ENCODE assay signal across 8 cellular contexts in the genomic region with DNA sequence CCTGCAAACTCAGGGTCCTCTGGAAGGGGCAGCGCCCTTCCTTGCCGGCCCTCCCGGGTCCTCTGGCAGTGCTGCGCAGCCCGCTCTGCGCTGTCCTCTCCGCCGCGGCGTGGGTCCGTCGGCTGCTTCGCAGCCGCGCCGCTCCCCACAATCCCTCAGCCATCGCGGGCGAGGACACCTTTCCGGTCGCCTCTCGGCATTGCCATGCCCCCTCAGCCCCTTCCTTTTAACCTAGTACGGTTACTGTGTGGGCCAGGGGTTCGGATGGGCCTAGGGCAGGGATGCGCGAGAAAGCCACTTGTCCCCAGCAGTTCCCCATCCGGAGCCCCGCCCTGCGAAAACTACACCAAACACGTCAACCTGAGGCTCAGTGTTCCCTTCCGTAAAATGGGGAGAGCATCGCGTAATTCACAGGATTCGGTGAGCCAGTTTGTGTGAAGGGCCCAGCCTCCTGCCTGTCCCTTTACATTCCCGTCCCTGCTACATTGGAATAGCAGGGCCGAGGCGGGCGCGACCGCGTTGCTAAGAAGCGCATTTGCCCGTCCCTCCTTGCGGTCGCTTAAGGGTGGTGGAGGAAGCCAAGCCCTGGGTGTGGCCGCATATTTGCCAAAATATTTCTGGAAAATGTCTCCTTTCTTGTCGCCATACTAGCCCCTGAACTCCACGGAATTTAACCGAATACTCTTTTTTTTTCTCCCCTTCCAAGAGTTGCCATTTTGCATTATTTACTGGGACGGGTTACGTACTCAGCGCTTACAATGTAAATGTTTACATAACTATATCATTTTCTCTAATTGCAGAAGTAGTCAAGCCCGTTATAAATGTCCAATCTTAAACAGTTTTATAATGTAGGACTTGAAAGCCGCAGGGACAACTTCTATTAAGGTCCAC. TPM values are rescaled to one million over a fixed set of nuclear protein-coding genes. Genes with fewer than 3 reads are reported as not detected.
A peak's percentile ranks its signal among the peaks of the same experiment; 100 is the strongest.
DNase-seq lines count a peak whose midpoint lies in the region; ATAC-seq and TF ChIP-seq lines count a peak whose summit lies in the region.

No MANE protein-coding gene starts in this region.

- DNase-seq in D341Med (ENCODE audit: low spot score) (peak; percentile 49), HFFc6 (peak; percentile 64), SK-N-MC (ENCODE audit: low read depth, low spot score) (no peak), islet precursor cell (peak; percentile 86)
- peak; percentile 25 for DNase-seq in stimulated activated CD4-positive, alpha-beta T cell treated with anti-CD3 and anti-CD28 coated beads, Interleukin-1b, Interleukin-23, amount 100 ng/mL, for 48 hours

- ATAC-seq in HG03469 (IDR thresholded peaks at IDR 0.05; ENCODE audit: unreplicated experiment) (no peak), HG03565 (IDR thresholded peaks at IDR 0.05; ENCODE audit: unreplicated experiment) (no peak)

- H3K9me3 Mint-ChIP-seq in HFFc6 (no peaks in the 10 kb centered on the region), brain (no peaks in the 10 kb centered on the region)

- H3K27ac ChIP-seq in SK-N-MC: no peak overlapping the region

- TF ChIP-seq CTCF in HFFc6 (IDR thresholded peaks at IDR 0.05): no peak
- no peak for TF ChIP-seq CTCF in brain (conservative IDR thresholded peaks at IDR 0.05)

- H3K36me3 Mint-ChIP-seq in HFFc6 (ENCODE audit: low read depth) (no peaks in the 10 kb centered on the region), brain (no peaks in the 10 kb centered on the region)

- peak overlapping the region; percentile 93 for H3K4me3 Mint-ChIP-seq in HFFc6
- peak overlapping the region; percentile 85 to 95 (median 90) for H3K4me3 Mint-ChIP-seq in brain

- peak overlapping the region; percentile 96 for H3K27ac Mint-ChIP-seq in HFFc6
- peak overlapping the region; percentile 80 to 97 (median 92) for H3K27ac Mint-ChIP-seq in brain

- no peaks in the 10 kb centered on the region for H3K9me3 ChIP-seq in SK-N-MC (ENCODE audit: low read depth, low read length)

- H3K27me3 Mint-ChIP-seq in HFFc6 (ENCODE audit: insufficient read depth) (peaks cover 6% of the 10 kb centered on the region), brain (peaks cover 27% of the 10 kb centered on the region)

- H3K4me1 Mint-ChIP-seq in HFFc6 (ENCODE audit: low read depth) (peaks cover 50% of the 10 kb centered on the region), brain (peaks cover 45% of the 10 kb centered on the region)

- H3K4me3 ChIP-seq in SK-N-MC: peak overlapping the region; percentile 94

- H3K36me3 ChIP-seq in SK-N-MC (ENCODE audit: insufficient read depth, low read length): no peaks in the 10 kb centered on the region

- no peak overlapping the region for H3K9ac ChIP-seq in SK-N-MC (ENCODE audit: insufficient read length)

RNA-seq across cellular contexts. Expression of a gene that starts 13.2 kb away (rescaled TPM):
- 100 to 1,000 TPM; 209 to 260 (median 211) TPM for total RNA-seq in HFFc6 (2021; fragmentation: NEBNext Ultra II Directional; extraction: Animal tissue kit (Norgen Biotek cat#: 25700))
- polyA plus RNA-seq in brain (ENCODE audit: insufficient read depth, low read depth, low replicate concordance): 7.2 TPM

RNA-seq across cellular contexts. Expression of a gene that starts 23.8 kb away (rescaled TPM):
- total RNA-seq in HFFc6 (2021; fragmentation: NEBNext Ultra II Directional; extraction: Animal tissue kit (Norgen Biotek cat#: 25700)): 100 to 1,000 TPM; 181 to 207 (median 193) TPM
- polyA plus RNA-seq in brain (ENCODE audit: insufficient read depth, low read depth, low replicate concordance): 137 TPM

RNA-seq across cellular contexts. Expression of a gene that starts 53.5 kb away (rescaled TPM):
- total RNA-seq in HFFc6 (2021; fragmentation: NEBNext Ultra II Directional; extraction: Animal tissue kit (Norgen Biotek cat#: 25700)): 10 to 100 TPM; 78.4 to 91.3 (median 81.8) TPM
- polyA plus RNA-seq in brain (ENCODE audit: insufficient read depth, low read depth, low replicate concordance): 106 TPM
